2 cellular contexts compared by ENCODE assay signal in the genomic region with DNA sequence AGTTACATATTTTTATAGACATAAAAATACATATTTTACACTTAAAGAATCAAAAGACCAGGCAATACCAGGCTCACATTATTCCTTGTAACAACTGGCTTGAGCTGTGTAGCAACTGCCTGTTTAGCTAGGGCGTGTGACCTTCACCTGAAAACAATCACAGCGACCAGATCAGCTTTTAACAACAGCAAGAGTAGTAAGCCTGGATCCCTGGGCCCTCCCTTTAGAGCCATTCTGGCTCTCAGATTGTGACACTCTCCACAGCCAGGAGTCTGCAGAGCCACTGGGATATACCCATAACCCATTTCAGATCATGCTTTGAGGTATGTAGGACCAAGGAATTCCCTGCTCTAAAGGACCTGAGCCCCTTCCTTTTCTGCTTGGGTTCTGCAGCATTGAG.
TF ChIP-seq lines count a peak whose summit lies in the region.

No MANE protein-coding gene starts in this region.

TF ChIP-seq in GM23338, 12 proteins besides CTCF, POLR2A, EP300 and RAD21:
- TF ChIP-seq, protein P1, sequence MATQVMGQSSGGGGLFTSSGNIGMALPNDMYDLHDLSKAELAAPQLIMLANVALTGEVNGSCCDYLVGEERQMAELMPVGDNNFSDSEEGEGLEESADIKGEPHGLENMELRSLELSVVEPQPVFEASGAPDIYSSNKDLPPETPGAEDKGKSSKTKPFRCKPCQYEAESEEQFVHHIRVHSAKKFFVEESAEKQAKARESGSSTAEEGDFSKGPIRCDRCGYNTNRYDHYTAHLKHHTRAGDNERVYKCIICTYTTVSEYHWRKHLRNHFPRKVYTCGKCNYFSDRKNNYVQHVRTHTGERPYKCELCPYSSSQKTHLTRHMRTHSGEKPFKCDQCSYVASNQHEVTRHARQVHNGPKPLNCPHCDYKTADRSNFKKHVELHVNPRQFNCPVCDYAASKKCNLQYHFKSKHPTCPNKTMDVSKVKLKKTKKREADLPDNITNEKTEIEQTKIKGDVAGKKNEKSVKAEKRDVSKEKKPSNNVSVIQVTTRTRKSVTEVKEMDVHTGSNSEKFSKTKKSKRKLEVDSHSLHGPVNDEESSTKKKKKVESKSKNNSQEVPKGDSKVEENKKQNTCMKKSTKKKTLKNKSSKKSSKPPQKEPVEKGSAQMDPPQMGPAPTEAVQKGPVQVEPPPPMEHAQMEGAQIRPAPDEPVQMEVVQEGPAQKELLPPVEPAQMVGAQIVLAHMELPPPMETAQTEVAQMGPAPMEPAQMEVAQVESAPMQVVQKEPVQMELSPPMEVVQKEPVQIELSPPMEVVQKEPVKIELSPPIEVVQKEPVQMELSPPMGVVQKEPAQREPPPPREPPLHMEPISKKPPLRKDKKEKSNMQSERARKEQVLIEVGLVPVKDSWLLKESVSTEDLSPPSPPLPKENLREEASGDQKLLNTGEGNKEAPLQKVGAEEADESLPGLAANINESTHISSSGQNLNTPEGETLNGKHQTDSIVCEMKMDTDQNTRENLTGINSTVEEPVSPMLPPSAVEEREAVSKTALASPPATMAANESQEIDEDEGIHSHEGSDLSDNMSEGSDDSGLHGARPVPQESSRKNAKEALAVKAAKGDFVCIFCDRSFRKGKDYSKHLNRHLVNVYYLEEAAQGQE (IDR thresholded peaks at IDR 0.05; ENCODE audit: unreplicated experiment) = no peak
- TF ChIP-seq POLR2AphosphoS5 (IDR thresholded peaks at IDR 0.05; ENCODE audit: low read depth) = no peak
- TF ChIP-seq, protein P2, sequence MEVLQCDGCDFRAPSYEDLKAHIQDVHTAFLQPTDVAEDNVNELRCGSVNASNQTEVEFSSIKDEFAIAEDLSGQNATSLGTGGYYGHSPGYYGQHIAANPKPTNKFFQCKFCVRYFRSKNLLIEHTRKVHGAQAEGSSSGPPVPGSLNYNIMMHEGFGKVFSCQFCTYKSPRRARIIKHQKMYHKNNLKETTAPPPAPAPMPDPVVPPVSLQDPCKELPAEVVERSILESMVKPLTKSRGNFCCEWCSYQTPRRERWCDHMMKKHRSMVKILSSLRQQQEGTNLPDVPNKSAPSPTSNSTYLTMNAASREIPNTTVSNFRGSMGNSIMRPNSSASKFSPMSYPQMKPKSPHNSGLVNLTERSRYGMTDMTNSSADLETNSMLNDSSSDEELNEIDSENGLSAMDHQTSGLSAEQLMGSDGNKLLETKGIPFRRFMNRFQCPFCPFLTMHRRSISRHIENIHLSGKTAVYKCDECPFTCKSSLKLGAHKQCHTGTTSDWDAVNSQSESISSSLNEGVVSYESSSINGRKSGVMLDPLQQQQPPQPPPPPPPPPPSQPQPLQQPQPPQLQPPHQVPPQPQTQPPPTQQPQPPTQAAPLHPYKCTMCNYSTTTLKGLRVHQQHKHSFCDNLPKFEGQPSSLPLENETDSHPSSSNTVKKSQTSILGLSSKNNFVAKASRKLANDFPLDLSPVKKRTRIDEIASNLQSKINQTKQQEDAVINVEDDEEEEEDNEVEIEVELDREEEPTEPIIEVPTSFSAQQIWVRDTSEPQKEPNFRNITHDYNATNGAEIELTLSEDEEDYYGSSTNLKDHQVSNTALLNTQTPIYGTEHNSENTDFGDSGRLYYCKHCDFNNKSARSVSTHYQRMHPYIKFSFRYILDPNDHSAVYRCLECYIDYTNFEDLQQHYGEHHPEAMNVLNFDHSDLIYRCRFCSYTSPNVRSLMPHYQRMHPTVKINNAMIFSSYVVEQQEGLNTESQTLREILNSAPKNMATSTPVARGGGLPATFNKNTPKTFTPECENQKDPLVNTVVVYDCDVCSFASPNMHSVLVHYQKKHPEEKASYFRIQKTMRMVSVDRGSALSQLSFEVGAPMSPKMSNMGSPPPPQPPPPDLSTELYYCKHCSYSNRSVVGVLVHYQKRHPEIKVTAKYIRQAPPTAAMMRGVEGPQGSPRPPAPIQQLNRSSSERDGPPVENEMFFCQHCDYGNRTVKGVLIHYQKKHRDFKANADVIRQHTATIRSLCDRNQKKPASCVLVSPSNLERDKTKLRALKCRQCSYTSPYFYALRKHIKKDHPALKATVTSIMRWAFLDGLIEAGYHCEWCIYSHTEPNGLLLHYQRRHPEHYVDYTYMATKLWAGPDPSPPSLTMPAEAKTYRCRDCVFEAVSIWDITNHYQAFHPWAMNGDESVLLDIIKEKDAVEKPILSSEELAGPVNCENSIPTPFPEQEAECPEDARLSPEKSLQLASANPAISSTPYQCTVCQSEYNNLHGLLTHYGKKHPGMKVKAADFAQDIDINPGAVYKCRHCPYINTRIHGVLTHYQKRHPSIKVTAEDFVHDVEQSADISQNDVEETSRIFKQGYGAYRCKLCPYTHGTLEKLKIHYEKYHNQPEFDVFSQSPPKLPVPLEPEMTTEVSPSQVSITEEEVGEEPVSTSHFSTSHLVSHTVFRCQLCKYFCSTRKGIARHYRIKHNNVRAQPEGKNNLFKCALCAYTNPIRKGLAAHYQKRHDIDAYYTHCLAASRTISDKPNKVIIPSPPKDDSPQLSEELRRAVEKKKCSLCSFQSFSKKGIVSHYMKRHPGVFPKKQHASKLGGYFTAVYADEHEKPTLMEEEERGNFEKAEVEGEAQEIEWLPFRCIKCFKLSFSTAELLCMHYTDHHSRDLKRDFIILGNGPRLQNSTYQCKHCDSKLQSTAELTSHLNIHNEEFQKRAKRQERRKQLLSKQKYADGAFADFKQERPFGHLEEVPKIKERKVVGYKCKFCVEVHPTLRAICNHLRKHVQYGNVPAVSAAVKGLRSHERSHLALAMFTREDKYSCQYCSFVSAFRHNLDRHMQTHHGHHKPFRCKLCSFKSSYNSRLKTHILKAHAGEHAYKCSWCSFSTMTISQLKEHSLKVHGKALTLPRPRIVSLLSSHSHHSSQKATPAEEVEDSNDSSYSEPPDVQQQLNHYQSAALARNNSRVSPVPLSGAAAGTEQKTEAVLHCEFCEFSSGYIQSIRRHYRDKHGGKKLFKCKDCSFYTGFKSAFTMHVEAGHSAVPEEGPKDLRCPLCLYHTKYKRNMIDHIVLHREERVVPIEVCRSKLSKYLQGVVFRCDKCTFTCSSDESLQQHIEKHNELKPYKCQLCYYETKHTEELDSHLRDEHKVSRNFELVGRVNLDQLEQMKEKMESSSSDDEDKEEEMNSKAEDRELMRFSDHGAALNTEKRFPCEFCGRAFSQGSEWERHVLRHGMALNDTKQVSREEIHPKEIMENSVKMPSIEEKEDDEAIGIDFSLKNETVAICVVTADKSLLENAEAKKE (CRISPR knock-in tag; IDR thresholded peaks at IDR 0.05) = no peak
- TF ChIP-seq ZNF114 (CRISPR knock-in tag; IDR thresholded peaks at IDR 0.05) = no peak

TF ChIP-seq in H1, 55 proteins besides CTCF, POLR2A, EP300 and RAD21:
- no peak for TF ChIP-seq GABPA (IDR thresholded peaks at IDR 0.05; ENCODE audit: borderline replicate concordance, insufficient read depth, low read length)
- 0 out of 2 replicates have a peak, but pooled peaks have one; percentile 23 for TF ChIP-seq POLR2AphosphoS5 (IDR thresholded peaks at IDR 0.05; ENCODE audit: low read depth, low read length)
